Comparison of ENCODE assay signal across 2 cellular contexts in the genomic region with DNA sequence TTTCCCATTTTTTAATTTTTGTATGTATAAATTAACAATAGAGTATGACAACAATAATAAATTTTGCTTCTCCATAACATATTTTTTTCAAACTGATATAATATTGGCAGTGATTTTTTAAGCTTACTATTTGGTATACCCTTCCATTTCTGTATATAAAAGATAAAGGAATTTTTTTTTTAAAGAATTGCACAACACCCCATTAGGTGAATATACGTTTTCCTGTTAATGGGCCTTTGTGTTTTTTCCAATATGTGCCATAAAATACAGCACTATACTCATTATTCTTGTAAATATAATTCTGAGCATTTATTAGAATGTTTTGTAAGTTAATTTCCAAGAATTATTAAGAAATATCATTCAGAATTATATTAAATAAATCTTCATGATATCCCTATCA.
TF ChIP-seq lines count a peak whose summit lies in the region.

No MANE protein-coding gene starts in this region.

TF ChIP-seq in IMR-90, 13 proteins besides CTCF, POLR2A, EP300 and RAD21 (continued from another document):
- TF ChIP-seq MXI1 (IDR thresholded peaks at IDR 0.05; ENCODE audit: borderline replicate concordance, low read depth, low read length), result no peak

TF ChIP-seq in K562, 482 proteins besides CTCF, POLR2A, EP300 and RAD21 (continued from another document):
- TF ChIP-seq TCF15 (CRISPR knock-in tag; IDR thresholded peaks at IDR 0.05), result no peak
- TF ChIP-seq CEBPB (tag; IDR thresholded peaks at IDR 0.05), result peak; percentile 53
- TF ChIP-seq SMARCE1 (IDR thresholded peaks at IDR 0.05), result no peak
- TF ChIP-seq SRSF1 (IDR thresholded peaks at IDR 0.05; ENCODE audit: low read depth, low read length), result no peak
- no peak for TF ChIP-seq MXI1 (IDR thresholded peaks at IDR 0.05; ENCODE audit: low read depth, low read length)
